18 cellular contexts compared by ENCODE assay signal in the genomic region with DNA sequence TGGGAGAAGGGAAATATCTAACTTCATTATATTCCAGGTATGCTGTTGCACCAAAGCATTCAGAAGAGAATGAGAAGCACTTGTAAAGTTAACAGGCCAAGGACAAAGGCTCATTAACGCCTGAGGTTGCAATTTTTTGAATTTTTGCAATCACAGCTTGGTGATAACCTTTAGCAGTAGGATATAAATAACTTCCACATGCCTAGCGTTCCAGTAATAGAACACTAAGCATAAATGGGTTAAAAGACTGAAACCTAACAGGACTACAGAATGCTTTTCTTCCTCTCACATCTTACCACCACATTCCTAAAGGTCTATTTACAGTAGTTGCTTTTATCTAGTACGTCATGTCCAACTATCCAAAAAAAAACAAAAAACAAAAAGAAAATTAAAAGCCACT. TPM values are rescaled to one million over a fixed set of nuclear protein-coding genes. Genes with fewer than 3 reads are reported as not detected.
DNase-seq lines count a peak whose midpoint lies in the region; ATAC-seq, FAIRE-seq and TF ChIP-seq lines count a peak whose summit lies in the region.
"Had no signal": no experiment of that assay in that cellular context is flagged by ENCODE, and none has a peak within 500 bp of the region (broad histone marks: within the 10 kb centered on the region; RNA-seq: fewer than 3 reads in every experiment).

No MANE protein-coding gene starts in this region.

- no peak for TF ChIP-seq CTCF in WTC11 (IDR thresholded peaks at IDR 0.05)

- H3K27me3 Mint-ChIP-seq in WTC11 (ENCODE audit: low read depth): no peaks in the 10 kb centered on the region
- H3K27me3 Mint-ChIP-seq: activated CD8-positive, alpha-beta memory T cell treated with anti-CD3 and anti-CD28 coated beads, Interleukin-2, amount 10 ng/mL, durations not matched to agents 7 days and 5 days had no signal

- peak; percentile 62 for FAIRE-seq in GM19239 (lab: Jason Lieb, UNC)
- FAIRE-seq: RCC 7860, urothelium cell line had no signal

- ATAC-seq in WTC11: no peak
- no peak for ATAC-seq in HG02642 (IDR thresholded peaks at IDR 0.05; ENCODE audit: poor library complexity, unreplicated experiment)
- no peak for ATAC-seq in HG02759 (IDR thresholded peaks at IDR 0.05; ENCODE audit: unreplicated experiment)
- ATAC-seq: activated CD8-positive, alpha-beta memory T cell treated with anti-CD3 and anti-CD28 coated beads, Interleukin-2, amount 10 ng/mL, durations not matched to agents 7 days and 5 days; gastrocnemius medialis had no signal

- H3K36me3 Mint-ChIP-seq in WTC11: no peaks in the 10 kb centered on the region

- DNase-seq in GM19239 (ENCODE audit: insufficient read length, low spot score) (no peak), WTC11 (ENCODE audit: low spot score) (no peak), foreskin melanocyte (peak; percentile 42), renal cortical epithelial cell (ENCODE audit: low read depth) (peak; percentile 27), Kasumi-1 (lab: John Stamatoyannopoulos, UW) (no peak)
- no peak for DNase-seq in stimulated activated CD8-positive, alpha-beta memory T cell treated with anti-CD3 and anti-CD28 coated beads, Interleukin-4, amount 100 ng/mL, for 48 hours
- DNase-seq: activated CD8-positive, alpha-beta memory T cell treated with anti-CD3 and anti-CD28 coated beads, Interleukin-2, amount 10 ng/mL, durations not matched to agents 7 days and 5 days; activated gamma-delta T cell treated with Interleukin-2 at 50 U/mL for 16 hours; gastrocnemius medialis; HCEC 1CT; midbrain; NCI-H774; occipital lobe; stimulated activated naive CD4-positive, alpha-beta T cell had no signal

- no peak overlapping the region for H3K4me3 Mint-ChIP-seq in WTC11
- H3K4me3 Mint-ChIP-seq: activated CD8-positive, alpha-beta memory T cell treated with anti-CD3 and anti-CD28 coated beads, Interleukin-2, amount 10 ng/mL, durations not matched to agents 7 days and 5 days had no signal

- peaks cover 2% of the 10 kb centered on the region; the same call in 1 of the 2 replicates for H3K4me1 Mint-ChIP-seq in WTC11

- CTCF ChIA-PET in WTC11 (lab: Charles Lee): interaction anchor here (0.6 to 0.7 kb wide), 2 partner anchors 76 to 915 kb away, joined by 3 read pairs; no protein-coding TSS in a partner anchor

- no peaks in the 10 kb centered on the region for H3K9me3 Mint-ChIP-seq in WTC11

- POLR2A ChIA-PET in WTC11 (lab: Charles Lee): no interaction called here

- H3K27ac Mint-ChIP-seq in WTC11: 0 out of 2 replicates have a peak overlapping the region, but pooled peaks have one; percentile 2
- H3K27ac Mint-ChIP-seq: activated CD8-positive, alpha-beta memory T cell treated with anti-CD3 and anti-CD28 coated beads, Interleukin-2, amount 10 ng/mL, durations not matched to agents 7 days and 5 days had no signal

TF ChIP-seq in WTC11, 78 proteins besides CTCF, POLR2A, EP300 and RAD21:
- TF ChIP-seq, protein P1, sequence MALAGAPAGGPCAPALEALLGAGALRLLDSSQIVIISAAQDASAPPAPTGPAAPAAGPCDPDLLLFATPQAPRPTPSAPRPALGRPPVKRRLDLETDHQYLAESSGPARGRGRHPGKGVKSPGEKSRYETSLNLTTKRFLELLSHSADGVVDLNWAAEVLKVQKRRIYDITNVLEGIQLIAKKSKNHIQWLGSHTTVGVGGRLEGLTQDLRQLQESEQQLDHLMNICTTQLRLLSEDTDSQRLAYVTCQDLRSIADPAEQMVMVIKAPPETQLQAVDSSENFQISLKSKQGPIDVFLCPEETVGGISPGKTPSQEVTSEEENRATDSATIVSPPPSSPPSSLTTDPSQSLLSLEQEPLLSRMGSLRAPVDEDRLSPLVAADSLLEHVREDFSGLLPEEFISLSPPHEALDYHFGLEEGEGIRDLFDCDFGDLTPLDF (CRISPR knock-in tag; IDR thresholded peaks at IDR 0.05): no peak
- TF ChIP-seq, protein P2, sequence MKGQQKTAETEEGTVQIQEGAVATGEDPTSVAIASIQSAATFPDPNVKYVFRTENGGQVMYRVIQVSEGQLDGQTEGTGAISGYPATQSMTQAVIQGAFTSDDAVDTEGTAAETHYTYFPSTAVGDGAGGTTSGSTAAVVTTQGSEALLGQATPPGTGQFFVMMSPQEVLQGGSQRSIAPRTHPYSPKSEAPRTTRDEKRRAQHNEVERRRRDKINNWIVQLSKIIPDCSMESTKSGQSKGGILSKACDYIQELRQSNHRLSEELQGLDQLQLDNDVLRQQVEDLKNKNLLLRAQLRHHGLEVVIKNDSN (CRISPR knock-in tag; IDR thresholded peaks at IDR 0.05): no peak
- TF ChIP-seq SP1 (CRISPR knock-in tag; conservative IDR thresholded peaks at IDR 0.05) (no peak), MYBL2 (CRISPR knock-in tag; IDR thresholded peaks at IDR 0.05) (no peak), MXD4 (CRISPR knock-in tag; IDR thresholded peaks at IDR 0.05; ENCODE audit: borderline replicate concordance) (no peak), JAZF1 (CRISPR knock-in tag; IDR thresholded peaks at IDR 0.05) (no peak), NFYB (CRISPR knock-in tag; conservative IDR thresholded peaks at IDR 0.05; ENCODE audit: low read depth) (no peak)
- TF ChIP-seq, protein P3, sequence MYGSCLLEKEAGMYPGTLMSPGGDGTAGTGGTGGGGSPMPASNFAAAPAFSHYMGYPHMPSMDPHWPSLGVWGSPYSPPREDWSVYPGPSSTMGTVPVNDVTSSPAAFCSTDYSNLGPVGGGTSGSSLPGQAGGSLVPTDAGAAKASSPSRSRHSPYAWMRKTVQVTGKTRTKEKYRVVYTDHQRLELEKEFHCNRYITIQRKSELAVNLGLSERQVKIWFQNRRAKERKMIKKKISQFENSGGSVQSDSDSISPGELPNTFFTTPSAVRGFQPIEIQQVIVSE (CRISPR knock-in tag; IDR thresholded peaks at IDR 0.05; ENCODE audit: borderline replicate concordance): no peak
- TF ChIP-seq, protein P4, sequence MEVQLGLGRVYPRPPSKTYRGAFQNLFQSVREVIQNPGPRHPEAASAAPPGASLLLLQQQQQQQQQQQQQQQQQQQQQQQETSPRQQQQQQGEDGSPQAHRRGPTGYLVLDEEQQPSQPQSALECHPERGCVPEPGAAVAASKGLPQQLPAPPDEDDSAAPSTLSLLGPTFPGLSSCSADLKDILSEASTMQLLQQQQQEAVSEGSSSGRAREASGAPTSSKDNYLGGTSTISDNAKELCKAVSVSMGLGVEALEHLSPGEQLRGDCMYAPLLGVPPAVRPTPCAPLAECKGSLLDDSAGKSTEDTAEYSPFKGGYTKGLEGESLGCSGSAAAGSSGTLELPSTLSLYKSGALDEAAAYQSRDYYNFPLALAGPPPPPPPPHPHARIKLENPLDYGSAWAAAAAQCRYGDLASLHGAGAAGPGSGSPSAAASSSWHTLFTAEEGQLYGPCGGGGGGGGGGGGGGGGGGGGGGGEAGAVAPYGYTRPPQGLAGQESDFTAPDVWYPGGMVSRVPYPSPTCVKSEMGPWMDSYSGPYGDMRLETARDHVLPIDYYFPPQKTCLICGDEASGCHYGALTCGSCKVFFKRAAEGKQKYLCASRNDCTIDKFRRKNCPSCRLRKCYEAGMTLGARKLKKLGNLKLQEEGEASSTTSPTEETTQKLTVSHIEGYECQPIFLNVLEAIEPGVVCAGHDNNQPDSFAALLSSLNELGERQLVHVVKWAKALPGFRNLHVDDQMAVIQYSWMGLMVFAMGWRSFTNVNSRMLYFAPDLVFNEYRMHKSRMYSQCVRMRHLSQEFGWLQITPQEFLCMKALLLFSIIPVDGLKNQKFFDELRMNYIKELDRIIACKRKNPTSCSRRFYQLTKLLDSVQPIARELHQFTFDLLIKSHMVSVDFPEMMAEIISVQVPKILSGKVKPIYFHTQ (CRISPR knock-in tag; IDR thresholded peaks at IDR 0.05): no peak
- TF ChIP-seq, protein P5, sequence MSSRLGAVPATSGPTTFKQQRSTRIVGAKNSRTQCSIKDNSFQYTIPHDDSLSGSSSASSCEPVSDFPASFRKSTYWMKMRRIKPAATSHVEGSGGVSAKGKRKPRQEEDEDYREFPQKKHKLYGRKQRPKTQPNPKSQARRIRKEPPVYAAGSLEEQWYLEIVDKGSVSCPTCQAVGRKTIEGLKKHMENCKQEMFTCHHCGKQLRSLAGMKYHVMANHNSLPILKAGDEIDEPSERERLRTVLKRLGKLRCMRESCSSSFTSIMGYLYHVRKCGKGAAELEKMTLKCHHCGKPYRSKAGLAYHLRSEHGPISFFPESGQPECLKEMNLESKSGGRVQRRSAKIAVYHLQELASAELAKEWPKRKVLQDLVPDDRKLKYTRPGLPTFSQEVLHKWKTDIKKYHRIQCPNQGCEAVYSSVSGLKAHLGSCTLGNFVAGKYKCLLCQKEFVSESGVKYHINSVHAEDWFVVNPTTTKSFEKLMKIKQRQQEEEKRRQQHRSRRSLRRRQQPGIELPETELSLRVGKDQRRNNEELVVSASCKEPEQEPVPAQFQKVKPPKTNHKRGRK (CRISPR knock-in tag; IDR thresholded peaks at IDR 0.05; ENCODE audit: borderline replicate concordance): no peak
- TF ChIP-seq, protein P6, sequence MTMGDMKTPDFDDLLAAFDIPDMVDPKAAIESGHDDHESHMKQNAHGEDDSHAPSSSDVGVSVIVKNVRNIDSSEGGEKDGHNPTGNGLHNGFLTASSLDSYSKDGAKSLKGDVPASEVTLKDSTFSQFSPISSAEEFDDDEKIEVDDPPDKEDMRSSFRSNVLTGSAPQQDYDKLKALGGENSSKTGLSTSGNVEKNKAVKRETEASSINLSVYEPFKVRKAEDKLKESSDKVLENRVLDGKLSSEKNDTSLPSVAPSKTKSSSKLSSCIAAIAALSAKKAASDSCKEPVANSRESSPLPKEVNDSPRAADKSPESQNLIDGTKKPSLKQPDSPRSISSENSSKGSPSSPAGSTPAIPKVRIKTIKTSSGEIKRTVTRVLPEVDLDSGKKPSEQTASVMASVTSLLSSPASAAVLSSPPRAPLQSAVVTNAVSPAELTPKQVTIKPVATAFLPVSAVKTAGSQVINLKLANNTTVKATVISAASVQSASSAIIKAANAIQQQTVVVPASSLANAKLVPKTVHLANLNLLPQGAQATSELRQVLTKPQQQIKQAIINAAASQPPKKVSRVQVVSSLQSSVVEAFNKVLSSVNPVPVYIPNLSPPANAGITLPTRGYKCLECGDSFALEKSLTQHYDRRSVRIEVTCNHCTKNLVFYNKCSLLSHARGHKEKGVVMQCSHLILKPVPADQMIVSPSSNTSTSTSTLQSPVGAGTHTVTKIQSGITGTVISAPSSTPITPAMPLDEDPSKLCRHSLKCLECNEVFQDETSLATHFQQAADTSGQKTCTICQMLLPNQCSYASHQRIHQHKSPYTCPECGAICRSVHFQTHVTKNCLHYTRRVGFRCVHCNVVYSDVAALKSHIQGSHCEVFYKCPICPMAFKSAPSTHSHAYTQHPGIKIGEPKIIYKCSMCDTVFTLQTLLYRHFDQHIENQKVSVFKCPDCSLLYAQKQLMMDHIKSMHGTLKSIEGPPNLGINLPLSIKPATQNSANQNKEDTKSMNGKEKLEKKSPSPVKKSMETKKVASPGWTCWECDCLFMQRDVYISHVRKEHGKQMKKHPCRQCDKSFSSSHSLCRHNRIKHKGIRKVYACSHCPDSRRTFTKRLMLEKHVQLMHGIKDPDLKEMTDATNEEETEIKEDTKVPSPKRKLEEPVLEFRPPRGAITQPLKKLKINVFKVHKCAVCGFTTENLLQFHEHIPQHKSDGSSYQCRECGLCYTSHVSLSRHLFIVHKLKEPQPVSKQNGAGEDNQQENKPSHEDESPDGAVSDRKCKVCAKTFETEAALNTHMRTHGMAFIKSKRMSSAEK (CRISPR knock-in tag; IDR thresholded peaks at IDR 0.05; ENCODE audit: borderline replicate concordance): no peak

RNA-seq across cellular contexts. Expression of a gene that starts 57.4 kb away (rescaled TPM):
- total RNA-seq in WTC11 (2021) (0.02 to 0.09 TPM (median 0.04 TPM) in 3 replicates), renal cortical epithelial cell (0.35 TPM in 2 replicates)

Comparison
In these comparisons a context has a peak if more than half of its experiments do, and no peak if none do; other contexts are left out.
1. DNase-seq: peak in foreskin melanocyte (single experiment) and renal cortical epithelial cell (single experiment); none in GM19239 (single experiment), WTC11 (single experiment), stimulated activated CD8-positive, alpha-beta memory T cell treated with anti-CD3 and anti-CD28 coated beads, Interleukin-4, amount 100 ng/mL, for 48 hours (single experiment) and Kasumi-1 (0 of 2).